In the genomic region with DNA sequence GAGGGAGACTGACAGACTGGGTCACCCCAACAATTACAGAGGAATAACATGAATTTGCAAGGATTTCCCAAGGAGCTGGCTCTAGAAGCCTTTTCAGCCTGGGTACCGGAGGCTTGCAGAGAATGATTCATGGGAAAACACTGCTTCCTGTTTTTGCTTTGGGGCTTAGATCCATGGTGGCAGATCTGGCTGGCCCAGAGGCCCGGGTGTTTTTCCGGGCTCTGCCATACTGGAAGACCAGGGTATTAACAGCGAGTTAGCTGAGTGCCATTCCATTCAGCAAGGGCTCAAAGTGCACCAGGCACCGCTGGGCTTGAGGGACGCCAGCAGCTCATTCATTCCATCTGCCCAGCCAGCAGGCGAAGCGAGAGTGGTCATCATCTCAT, we compare ENCODE assay signal across 8 cellular contexts. TPM values are rescaled to one million over a fixed set of nuclear protein-coding genes. Genes with fewer than 3 reads are reported as not detected.
DNase-seq lines count a peak whose midpoint lies in the region; ATAC-seq and TF ChIP-seq lines count a peak whose summit lies in the region.

No MANE protein-coding gene starts in this region.

- peak overlapping the region; percentile 83 to 89 (median 87) for H3K4me3 ChIP-seq in skeletal muscle tissue (ENCODE audit: low read length in 3 of 3)

- H3K4me1 Mint-ChIP-seq in T-helper 1 cell treated with Interleukin-12 subunit alpha and Interleukin-12 subunit beta and Interleukin-4 antibody, amounts not matched to agents 30 μg/mL and 1 μg/mL, for 36 hours (ENCODE audit: low read depth), result peaks cover 73% of the 10 kb centered on the region
- peaks cover 11% of the 10 kb centered on the region for H3K4me1 Mint-ChIP-seq in glutamatergic neuron (ENCODE audit: low read depth, unreplicated experiment)

- DNase-seq in T-helper 1 cell (no peak), glutamatergic neuron (no peak), NCI-H345 (lab: John Stamatoyannopoulos, UW) (no peak), COLO829 (ENCODE audit: low spot score) (no peak)

- no peaks in the 10 kb centered on the region for H3K27me3 Mint-ChIP-seq in T-helper 1 cell treated with Interleukin-12 subunit alpha and Interleukin-12 subunit beta and Interleukin-4 antibody, amounts not matched to agents 30 μg/mL and 1 μg/mL, for 36 hours (ENCODE audit: low read depth)
- H3K27me3 Mint-ChIP-seq in glutamatergic neuron (ENCODE audit: unreplicated experiment), result peaks cover 15% of the 10 kb centered on the region

- H3K4me3 Mint-ChIP-seq in T-helper 1 cell treated with Interleukin-12 subunit alpha and Interleukin-12 subunit beta and Interleukin-4 antibody, amounts not matched to agents 30 μg/mL and 1 μg/mL, for 36 hours, result peak overlapping the region; percentile 98
- H3K4me3 Mint-ChIP-seq in glutamatergic neuron (ENCODE audit: unreplicated experiment), result peak overlapping the region; percentile 91

- peaks cover 50% of the 10 kb centered on the region for H3K36me3 Mint-ChIP-seq in T-helper 1 cell treated with Interleukin-12 subunit alpha and Interleukin-12 subunit beta and Interleukin-4 antibody, amounts not matched to agents 30 μg/mL and 1 μg/mL, for 36 hours (ENCODE audit: low read depth)
- H3K36me3 Mint-ChIP-seq in glutamatergic neuron (ENCODE audit: unreplicated experiment), result no peaks in the 10 kb centered on the region

- no peaks in the 10 kb centered on the region for H3K9me3 Mint-ChIP-seq in T-helper 1 cell treated with Interleukin-12 subunit alpha and Interleukin-12 subunit beta and Interleukin-4 antibody, amounts not matched to agents 30 μg/mL and 1 μg/mL, for 36 hours
- H3K9me3 Mint-ChIP-seq in glutamatergic neuron (ENCODE audit: unreplicated experiment), result peaks cover 4% of the 10 kb centered on the region

- H3K27me3 ChIP-seq in skeletal muscle tissue (ENCODE audit: control insufficient read depth in 3 of 3, insufficient read depth in 3 of 3, low read length in 3 of 3), result no peaks in the 10 kb centered on the region

- H3K27ac ChIP-seq in VCaP (peak overlapping the region; percentile 83), skeletal muscle tissue (ENCODE audit: low read depth, low read length) (peak overlapping the region; percentile 98)

- no peaks in the 10 kb centered on the region for H3K9me3 ChIP-seq in skeletal muscle tissue (ENCODE audit: control insufficient read depth in 3 of 3, low read length in 3 of 3)

- H3K4me1 ChIP-seq in skeletal muscle tissue (ENCODE audit: control insufficient read depth in 3 of 3, insufficient read depth in 3 of 3, low read length in 3 of 3), result peaks cover 52 to 67% (median 64%) of the 10 kb centered on the region in 3 donors

- peaks cover 33 to 45% (median 43%) of the 10 kb centered on the region in 3 donors for H3K36me3 ChIP-seq in skeletal muscle tissue (ENCODE audit: control insufficient read depth in 3 of 3, insufficient read depth in 3 of 3, low read length in 3 of 3)

- TF ChIP-seq CTCF in VCaP (conservative IDR thresholded peaks at IDR 0.05) (no peak), glutamatergic neuron (IDR thresholded peaks at IDR 0.05; ENCODE audit: partially characterized antibody, unreplicated experiment) (no peak)

- no peak for ATAC-seq in GM18873 (IDR thresholded peaks at IDR 0.05; ENCODE audit: low FRiP score, unreplicated experiment)

- peak overlapping the region; percentile 80 to 94 (median 85) for H3K9ac ChIP-seq in skeletal muscle tissue (ENCODE audit: low read depth in 1 of 3, low read length in 3 of 3)

- peak overlapping the region; percentile 91 for H3K27ac Mint-ChIP-seq in T-helper 1 cell treated with Interleukin-12 subunit alpha and Interleukin-12 subunit beta and Interleukin-4 antibody, amounts not matched to agents 30 μg/mL and 1 μg/mL, for 36 hours
- no peak overlapping the region for H3K27ac Mint-ChIP-seq in glutamatergic neuron (ENCODE audit: unreplicated experiment)

RNA-seq across cellular contexts. Expression of gene WDR1, which starts 1.3 kb away (rescaled TPM):
- total RNA-seq in glutamatergic neuron (ENCODE audit: unreplicated experiment) (161 TPM), skeletal muscle tissue (96.0 TPM)
